ENCODE assay signal across 20 cellular contexts in genomic region chrX:110327336-110327735, GRCh38. TPM values are rescaled to one million over a fixed set of nuclear protein-coding genes. Genes with fewer than 3 reads are reported as not detected.
"Had no signal": no experiment of that assay in that cellular context is flagged by ENCODE, and none has a peak within 500 bp of the region (broad histone marks: within the 10 kb centered on the region; RNA-seq: fewer than 3 reads in every experiment).

No MANE protein-coding gene starts in this region.

- H3K27me3 ChIP-seq: cardiac muscle cell, esophagus squamous epithelium, neural progenitor cell, tibial nerve had no signal

- H3K4me2 ChIP-seq: neural progenitor cell had no signal

- H3K4me1 ChIP-seq: esophagus squamous epithelium, left ventricle myocardium inferior, neural progenitor cell, tibial nerve had no signal

- H3K9me3 ChIP-seq: esophagus squamous epithelium, left ventricle myocardium inferior, mucosa of descending colon had no signal

- H3K4me3 ChIP-seq: cardiac muscle cell, esophagus squamous epithelium, heart right ventricle, left ventricle myocardium inferior, mucosa of descending colon, neural progenitor cell, skin epidermis, tibial nerve had no signal

- DNase-seq: activated CD4-positive, alpha-beta T cell treated with anti-CD3 and anti-CD28 coated beads for 1 hour; activated gamma-delta T cell treated with Interleukin-2 at 50 U/mL for 16 hours; amniotic stem cell; dermis blood vessel endothelial cell; effector memory CD4-positive, alpha-beta T cell; esophagus squamous epithelium; heart right ventricle; left ventricle myocardium inferior; mucosa of descending colon; naive B cell; right cardiac atrium; stimulated activated CD4-positive, alpha-beta T cell treated with anti-CD3 and anti-CD28 coated beads, Interleukin-15, amount 100 ng/mL, for 24 hours; stimulated activated CD4-positive, alpha-beta T cell treated with anti-CD3 and anti-CD28 coated beads, Interleukin-2, amount 100 ng/mL, for 48 hours had no signal

- H2AFZ ChIP-seq: neural progenitor cell had no signal

- H3K36me3 ChIP-seq: cardiac muscle cell, esophagus squamous epithelium, heart right ventricle, left ventricle myocardium inferior, neural progenitor cell, tibial nerve had no signal

- H3K27ac ChIP-seq: cardiac muscle cell, esophagus squamous epithelium, heart right ventricle, left ventricle myocardium inferior, neural progenitor cell, skin epidermis, tibial nerve, VCaP had no signal

- ATAC-seq: heart right ventricle, mucosa of descending colon, right cardiac atrium had no signal

RNA-seq across cellular contexts. Expression of gene RTL9, which starts 31.3 kb away (rescaled TPM):
- total RNA-seq: activated CD8-positive, alpha-beta memory T cell treated with anti-CD3 and anti-CD28 coated beads for 36 hours; dermis blood vessel endothelial cell; endothelial cell of umbilical vein; esophagus squamous epithelium had no signal
